ENCODE assay signal across 12 cellular contexts in genomic region chr13:23679214-23679613, GRCh38.
DNase-seq lines count a peak whose midpoint lies in the region; ATAC-seq and TF ChIP-seq lines count a peak whose summit lies in the region.
"Had no signal": no experiment of that assay in that cellular context is flagged by ENCODE, and none has a peak within 500 bp of the region (broad histone marks: within the 10 kb centered on the region; RNA-seq: fewer than 3 reads in every experiment).

No MANE protein-coding gene starts in this region.

- DNase-seq in ACHN (peak; percentile 87), GM03348 (ENCODE audit: low spot score) (peak; percentile 48), WERI-Rb-1 (no peak), glomerular visceral epithelial cell (ENCODE audit: extremely low spot score) (peak; percentile 87), NCI-H2029 treated with DMSO at 0.1 percent for 48 hours (lab: John Stamatoyannopoulos, UW) (no peak), Kasumi-1 (lab: John Stamatoyannopoulos, UW) (no peak)
- DNase-seq in effector CD4-positive, alpha-beta T cell: no peak
- DNase-seq: effector memory CD8-positive, alpha-beta T cell; H7; trophoblast cell had no signal

- no peak for TF ChIP-seq POLR2A in GM18505 (IDR thresholded peaks at IDR 0.05; ENCODE audit: borderline replicate concordance, extremely low read depth, insufficient read depth, insufficient read length)

- peaks cover 15% of the 10 kb centered on the region for H3K9me3 ChIP-seq in WERI-Rb-1 (ENCODE audit: severe bottlenecking)

- no peak overlapping the region for H3K4me3 ChIP-seq in WERI-Rb-1 (ENCODE audit: low read depth, low read length)

- in situ Hi-C loops in ACHN (cut with HindIII; ENCODE audit: low pct_ligation_motif_present, low pct_unique_long_range_greater_than_20kb, low sequenced_read_pairs): no loop called here

- no peak for TF ChIP-seq CTCF in WERI-Rb-1 (IDR thresholded peaks at IDR 0.05; ENCODE audit: low read depth, low read length)

- H3K27me3 ChIP-seq in WERI-Rb-1 (ENCODE audit: insufficient read depth, low read depth, severe bottlenecking): no peaks in the 10 kb centered on the region

- peak overlapping the region; percentile 11; the same call in 1 of the 2 replicates for H3K27ac ChIP-seq in WERI-Rb-1

- no peaks in the 10 kb centered on the region for H3K36me3 ChIP-seq in WERI-Rb-1

- ATAC-seq in GM18505 (IDR thresholded peaks at IDR 0.05; ENCODE audit: unreplicated experiment): no peak
- ATAC-seq: effector memory CD8-positive, alpha-beta T cell; Panc1 had no signal

Comparison
In these comparisons a context has a peak if more than half of its experiments do, and no peak if none do; other contexts are left out.
1. DNase-seq: peak in ACHN (single experiment), GM03348 (single experiment) and glomerular visceral epithelial cell (single experiment); none in WERI-Rb-1 (single experiment), NCI-H2029 treated with DMSO at 0.1 percent for 48 hours (single experiment), effector CD4-positive, alpha-beta T cell (single experiment) and Kasumi-1 (0 of 2).